8 cellular contexts compared by ENCODE assay signal in the genomic region with DNA sequence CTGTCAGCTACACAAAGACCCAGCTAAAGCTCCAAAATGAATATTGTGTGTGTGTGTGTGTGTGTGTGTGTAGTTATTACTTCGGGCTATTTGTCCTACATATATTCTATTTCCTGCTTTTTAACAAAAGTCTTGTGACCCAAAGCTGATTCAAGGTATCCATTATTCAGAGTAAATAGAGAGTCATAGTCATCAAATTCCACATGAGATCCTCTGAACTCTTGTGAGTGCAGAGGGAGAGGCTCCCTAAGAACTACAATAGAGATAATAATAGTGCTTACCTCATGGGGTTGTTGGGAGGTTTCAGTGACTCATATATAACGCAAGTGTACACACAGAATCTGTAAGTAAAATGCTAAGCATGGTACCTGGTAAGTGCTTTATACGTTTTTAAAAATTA. TPM values are rescaled to one million over a fixed set of nuclear protein-coding genes. Genes with fewer than 3 reads are reported as not detected.
DNase-seq lines count a peak whose midpoint lies in the region; ATAC-seq, FAIRE-seq and TF ChIP-seq lines count a peak whose summit lies in the region.

No MANE protein-coding gene starts in this region.

- no peak for ATAC-seq in T-helper 17 cell
- no peak for ATAC-seq in naive thymus-derived CD8-positive, alpha-beta T cell
- no peak for ATAC-seq in HG03159 (IDR thresholded peaks at IDR 0.05; ENCODE audit: unreplicated experiment)
- no peak for ATAC-seq in HG03039 (IDR thresholded peaks at IDR 0.05; ENCODE audit: unreplicated experiment)

- no peak overlapping the region for H3K4me3 Mint-ChIP-seq in T-helper 17 cell
- H3K4me3 Mint-ChIP-seq in naive thymus-derived CD8-positive, alpha-beta T cell = no peak overlapping the region

- H3K36me3 Mint-ChIP-seq in T-helper 17 cell (ENCODE audit: low read depth) = peaks cover 2% of the 10 kb centered on the region
- H3K36me3 Mint-ChIP-seq in naive thymus-derived CD8-positive, alpha-beta T cell = no peaks in the 10 kb centered on the region

- no peak for TF ChIP-seq CTCF in keratinocyte (optimal IDR thresholded peaks at IDR 0.05 in 1 of 3, IDR thresholded peaks at IDR 0.05 in 1 of 3, conservative IDR thresholded peaks at IDR 0.05 in 1 of 3; ENCODE audit: extremely low read depth in 1 of 3, insufficient read depth in 2 of 3, low read length in 3 of 3)

- no peak overlapping the region for H2AFZ ChIP-seq in keratinocyte (ENCODE audit: control insufficient read depth, low read length)

- peak overlapping the region; percentile 91 for H3K27ac ChIP-seq in keratinocyte (ENCODE audit: control insufficient read depth, insufficient read depth, low read length)

- no peaks in the 10 kb centered on the region for H3K79me2 ChIP-seq in keratinocyte (ENCODE audit: control insufficient read depth, insufficient read depth, low read length)

- no peaks in the 10 kb centered on the region for H4K20me1 ChIP-seq in keratinocyte (ENCODE audit: control insufficient read depth, extremely low read depth, insufficient read depth, low read length)

- no peaks in the 10 kb centered on the region for H3K27me3 Mint-ChIP-seq in T-helper 17 cell
- H3K27me3 Mint-ChIP-seq in naive thymus-derived CD8-positive, alpha-beta T cell = no peaks in the 10 kb centered on the region

- H3K36me3 ChIP-seq in keratinocyte (ENCODE audit: control insufficient read depth in 2 of 2, extremely low read depth in 1 of 2, insufficient read depth in 2 of 2, low read length in 2 of 2) = no peaks in the 10 kb centered on the region

- H3K4me3 ChIP-seq in keratinocyte (ENCODE audit: control insufficient read depth in 2 of 3, extremely low read depth in 1 of 3, insufficient read depth in 2 of 3, low read depth in 1 of 3, low read length in 3 of 3) = no peak overlapping the region

- no peaks in the 10 kb centered on the region for H3K9me3 Mint-ChIP-seq in naive thymus-derived CD8-positive, alpha-beta T cell

- H3K27me3 ChIP-seq in keratinocyte (ENCODE audit: control insufficient read depth, extremely low read depth, insufficient read depth, low read length) = no peaks in the 10 kb centered on the region

- POLR2A ChIA-PET in naive thymus-derived CD8-positive, alpha-beta T cell (lab: Charles Lee) = interaction anchor here (0.6 kb wide), 1 partner anchor 8 kb away, joined by 3 read pairs; no protein-coding TSS in a partner anchor

- peak overlapping the region; percentile 75 for H3K9ac ChIP-seq in keratinocyte (ENCODE audit: control insufficient read depth, extremely low read depth, insufficient read depth, low read length)

- DNase-seq in AG20443 (ENCODE audit: low spot score) (peak; percentile 47), HPDE6-E6E7 (ENCODE audit: extremely low spot score) (peak; percentile 88), T-helper 17 cell (no peak), keratinocyte (ENCODE audit: low read depth, low spot score) (peak; percentile 80), SK-N-DZ (ENCODE audit: low spot score) (no peak)
- DNase-seq in naive thymus-derived CD8-positive, alpha-beta T cell = no peak

- FAIRE-seq in keratinocyte (lab: Jason Lieb, UNC) = no peak

- peak overlapping the region; percentile 45 for H3K27ac Mint-ChIP-seq in T-helper 17 cell
- peak overlapping the region in 5 of 10 donors; percentile 14 to 83 (median 62) for H3K27ac Mint-ChIP-seq in naive thymus-derived CD8-positive, alpha-beta T cell

- H3K9me3 ChIP-seq in T-helper 17 cell (ENCODE audit: control insufficient read depth, low read length, poor library complexity, severe bottlenecking) = no peaks in the 10 kb centered on the region
- H3K9me3 ChIP-seq in keratinocyte (ENCODE audit: control insufficient read depth, low read depth, low read length) = no peaks in the 10 kb centered on the region

- dilution Hi-C loops in keratinocyte (cut with MboI; ENCODE audit: extremely low pct_ligation_motif_present, low sequenced_read_pairs) = no loop called here

- H3K9me1 ChIP-seq in keratinocyte (ENCODE audit: control insufficient read depth, extremely low read depth, insufficient read depth, low read length) = no peaks in the 10 kb centered on the region

- H3K4me1 Mint-ChIP-seq in T-helper 17 cell = peaks cover 10% of the 10 kb centered on the region
- peaks cover 11 to 61% (median 23%) of the 10 kb centered on the region in 4 donors for H3K4me1 Mint-ChIP-seq in naive thymus-derived CD8-positive, alpha-beta T cell

- peaks cover 38% of the 10 kb centered on the region for H3K4me1 ChIP-seq in keratinocyte (ENCODE audit: control insufficient read depth, extremely low read depth, insufficient read depth, low read length)

- H3K4me2 ChIP-seq in keratinocyte (ENCODE audit: control insufficient read depth, extremely low read depth, insufficient read depth, low read depth, low read length) = peak overlapping the region; percentile 63

RNA-seq across cellular contexts. Expression of a gene that starts 43.8 kb away (rescaled TPM):
- total RNA-seq in T-helper 17 cell = 100 to 1,000 TPM in 1 of 2 donors, 10 to 100 TPM in 1; 92.7 to 128 TPM
- polyA plus RNA-seq in keratinocyte = 6.5 to 23.4 TPM (median 17.7 TPM) in 3 replicates
- 45.1 TPM for polyA plus RNA-seq in keratinocyte (2011; ENCODE audit: low read depth)
- 6.9 and 12.9 TPM in 2 replicates for polyA plus RNA-seq in keratinocyte (2011; cell fraction: cytosol; rRNA removed)
- polyA plus RNA-seq in keratinocyte (2011; cell fraction: nucleus; rRNA removed) = 22.7 and 28.5 TPM in 2 replicates
- polyA plus RNA-seq in keratinocyte (2012; ENCODE audit: low replicate concordance) = 7.1 and 19.9 TPM in 2 replicates
- polyA minus RNA-seq in keratinocyte = 7.6 to 11.9 TPM (median 7.7 TPM) in 3 replicates
- polyA minus RNA-seq in keratinocyte (2011; cell fraction: cytosol; rRNA and poly(A)+ RNA removed) = 5.4 TPM
- 10.9 and 20.9 TPM in 2 replicates for polyA minus RNA-seq in keratinocyte (2011; cell fraction: nucleus; rRNA and poly(A)+ RNA removed)
- total RNA-seq in naive thymus-derived CD8-positive, alpha-beta T cell = 10 to 100 TPM; 70.9 to 72.5 TPM
- polyA plus RNA-seq in naive thymus-derived CD8-positive, alpha-beta T cell = 10 to 100 TPM; 19.1 to 26.5 (median 25.9) TPM
- polyA plus RNA-seq in SK-N-DZ (2014; cell fraction: cytosol; rRNA removed) = 11.1 and 13.1 TPM in 2 replicates
- polyA plus RNA-seq in SK-N-DZ (2014; cell fraction: nucleus; rRNA removed) = 12.8 and 20.6 TPM in 2 replicates

Comparison
In these comparisons a context has a peak if more than half of its experiments do, and no peak if none do; other contexts are left out.
1. DNase-seq: peak in AG20443 (single experiment), HPDE6-E6E7 (single experiment) and keratinocyte (single experiment); none in T-helper 17 cell (0 of 3), naive thymus-derived CD8-positive, alpha-beta T cell (0 of 10) and SK-N-DZ (single experiment).